15 cellular contexts compared by ENCODE assay signal in genomic region chr18:54825626-54826344, GRCh38. TPM values are rescaled to one million over a fixed set of nuclear protein-coding genes. Genes with fewer than 3 reads are reported as not detected.
DNase-seq lines count a peak whose midpoint lies in the region; ATAC-seq lines count a peak whose summit lies in the region.
"Had no signal": no experiment of that assay in that cellular context is flagged by ENCODE, and none has a peak within 500 bp of the region (broad histone marks: within the 10 kb centered on the region; RNA-seq: fewer than 3 reads in every experiment).

No MANE protein-coding gene starts in this region.

- ATAC-seq in activated CD4-positive, alpha-beta T cell treated with anti-CD3 and anti-CD28 coated beads for 36 hours = no peak
- ATAC-seq: CD8-positive, alpha-beta T cell had no signal

- DNase-seq in NCI-H82 (lab: John Stamatoyannopoulos, UW) = peak; percentile 11
- DNase-seq in NCI-H82 treated with DMSO at 0.1 percent for 48 hours (lab: John Stamatoyannopoulos, UW; ENCODE audit: unreplicated experiment) = no peak
- DNase-seq in NCI-H2171 (lab: John Stamatoyannopoulos, UW) = peak; percentile 62
- peak; percentile 95 for DNase-seq in cerebellar cortex (ENCODE audit: low spot score)
- DNase-seq in activated CD4-positive, alpha-beta T cell treated with anti-CD3 and anti-CD28 coated beads for 36 hours = no peak
- DNase-seq in epidermal melanocyte (ENCODE audit: insufficient read length, low spot score) = no peak
- DNase-seq in OCI-M2 (lab: John Stamatoyannopoulos, UW; ENCODE audit: unreplicated experiment) = no peak
- DNase-seq: CD8-positive, alpha-beta T cell; COR-L47; DMS53; GM23248; H7; KG1 had no signal

- intact Hi-C loops in activated CD4-positive, alpha-beta T cell treated with anti-CD3 and anti-CD28 coated beads for 36 hours (cut with DNase I, micrococcal nuclease) = loop anchor here in 1 of 2 experiments (5.0 kb wide), 1 partner anchor 48 kb away; no protein-coding TSS in a partner anchor

- POLR2A ChIA-PET in activated CD4-positive, alpha-beta T cell treated with anti-CD3 and anti-CD28 coated beads for 36 hours (lab: Charles Lee) = no interaction called here

- H3K27me3 Mint-ChIP-seq in activated CD4-positive, alpha-beta T cell treated with anti-CD3 and anti-CD28 coated beads for 36 hours = no peaks in the 10 kb centered on the region

- H3K9me3 Mint-ChIP-seq in activated CD4-positive, alpha-beta T cell treated with anti-CD3 and anti-CD28 coated beads for 36 hours (ENCODE audit: low read depth) = no peaks in the 10 kb centered on the region
- H3K9me3 Mint-ChIP-seq: CD8-positive, alpha-beta T cell; IgD-negative memory B cell had no signal

- CTCF ChIA-PET in activated CD4-positive, alpha-beta T cell treated with anti-CD3 and anti-CD28 coated beads for 36 hours (lab: Charles Lee) = interaction anchor here (0.7 kb wide), 1 partner anchor 48 kb away, joined by 3 read pairs; no protein-coding TSS in a partner anchor

- H3K27ac Mint-ChIP-seq in activated CD4-positive, alpha-beta T cell treated with anti-CD3 and anti-CD28 coated beads for 36 hours = no peak overlapping the region
- H3K27ac Mint-ChIP-seq: CD14-positive monocyte; CD8-positive, alpha-beta T cell; IgD-negative memory B cell had no signal

- no peaks in the 10 kb centered on the region for H3K36me3 Mint-ChIP-seq in activated CD4-positive, alpha-beta T cell treated with anti-CD3 and anti-CD28 coated beads for 36 hours (ENCODE audit: low read depth)
- H3K36me3 Mint-ChIP-seq: CD14-positive monocyte; CD8-positive, alpha-beta T cell; IgD-negative memory B cell had no signal

- H3K4me1 Mint-ChIP-seq in activated CD4-positive, alpha-beta T cell treated with anti-CD3 and anti-CD28 coated beads for 36 hours = peaks cover 20% of the 10 kb centered on the region

- no peak overlapping the region for H3K4me3 Mint-ChIP-seq in activated CD4-positive, alpha-beta T cell treated with anti-CD3 and anti-CD28 coated beads for 36 hours
- H3K4me3 Mint-ChIP-seq: CD14-positive monocyte; CD8-positive, alpha-beta T cell; IgD-negative memory B cell had no signal

RNA-seq across cellular contexts. Expression of gene RAB27B, which starts 2.5 kb away (rescaled TPM):
- under 1 TPM; 0.35 to 0.53 TPM for total RNA-seq in activated CD4-positive, alpha-beta T cell treated with anti-CD3 and anti-CD28 coated beads for 36 hours
- total RNA-seq: H7 had no signal

Comparison
In these comparisons a context has a peak if more than half of its experiments do, and no peak if none do; other contexts are left out.
1. DNase-seq: peak in NCI-H82 (single experiment), NCI-H2171 (single experiment) and cerebellar cortex (single experiment); none in NCI-H82 treated with DMSO at 0.1 percent for 48 hours (single experiment), activated CD4-positive, alpha-beta T cell treated with anti-CD3 and anti-CD28 coated beads for 36 hours (single experiment), epidermal melanocyte (single experiment) and OCI-M2 (single experiment).